In genomic region chr2:10285578-10286198, GRCh38 we compare ENCODE assay signal across 8 cellular contexts. TPM values are rescaled to one million over a fixed set of nuclear protein-coding genes. Genes with fewer than 3 reads are reported as not detected.
A peak's percentile ranks its signal among the peaks of the same experiment; 100 is the strongest.
DNase-seq lines count a peak whose midpoint lies in the region; TF ChIP-seq lines count a peak whose summit lies in the region.
"Had no signal": no experiment of that assay in that cellular context is flagged by ENCODE, and none has a peak within 500 bp of the region (broad histone marks: within the 10 kb centered on the region; RNA-seq: fewer than 3 reads in every experiment).

No MANE protein-coding gene starts in this region.

- 0 out of 3 replicates have a peak, but pooled peaks have one; percentile 14 for TF ChIP-seq CTCF in H9 (conservative IDR thresholded peaks at IDR 0.05)
- TF ChIP-seq CTCF in fibroblast of the aortic adventitia (IDR thresholded peaks at IDR 0.05; ENCODE audit: insufficient read depth, low read length) = no peak

- peaks cover 4% of the 10 kb centered on the region for H3K27me3 Mint-ChIP-seq in H9 (ENCODE audit: low read depth)

- H3K4me2 ChIP-seq in H9 (ENCODE audit: insufficient read depth, insufficient read length, low read length) = no peak overlapping the region

- H3K56ac ChIP-seq in H9 (ENCODE audit: insufficient read length, low read depth, low read length) = no peak overlapping the region

- H2AK5ac ChIP-seq in H9 (ENCODE audit: insufficient read length, low read length) = no peak overlapping the region

- no peaks in the 10 kb centered on the region for H3K36me3 Mint-ChIP-seq in H9 (ENCODE audit: insufficient read depth in 1 of 3, low read depth in 3 of 3)

- no peak overlapping the region for H4K8ac ChIP-seq in H9 (replicated peaks; ENCODE audit: insufficient read length, low read depth, low read length)

- H3K14ac ChIP-seq in H9 (ENCODE audit: insufficient read depth, low read length) = peak overlapping the region; percentile 6; the same call in 1 of the 2 replicates

- no peaks in the 10 kb centered on the region for H3K79me2 ChIP-seq in H9 (ENCODE audit: insufficient read depth, low read length)

- no peaks in the 10 kb centered on the region for H3K9me3 Mint-ChIP-seq in H9

- H3K23ac ChIP-seq in H9 (ENCODE audit: insufficient read length, low read depth, low read length) = no peak overlapping the region

- no peak overlapping the region for H3K27ac Mint-ChIP-seq in H9

- H2BK5ac ChIP-seq in H9 (ENCODE audit: insufficient read length, low read length) = no peak overlapping the region

- peak; percentile 64 for DNase-seq in H9
- DNase-seq in SHP77 treated with DMSO at 0.1 percent for 48 hours (lab: John Stamatoyannopoulos, UW) = peak; percentile 86
- peak; percentile 45 for DNase-seq in fibroblast of the aortic adventitia (ENCODE audit: low read depth)
- peak; percentile 81 for DNase-seq in occipital lobe (lab: John Stamatoyannopoulos, UW)
- DNase-seq in activated CD4-positive, alpha-beta T cell treated with anti-CD3 and anti-CD28 coated beads for 4 hours = no peak
- no peak for DNase-seq in stimulated activated CD4-positive, alpha-beta T cell treated with anti-CD3 and anti-CD28 coated beads, Interleukin-4, amount 100 ng/mL, for 1 hour
- no peak for DNase-seq in activated naive CD4-positive, alpha-beta T cell treated with Interleukin-2 at 50 U/mL for 16 hours

- no peaks in the 10 kb centered on the region for H3K23me2 ChIP-seq in H9 (ENCODE audit: insufficient read length, low read depth, low read length, poor library complexity, severe bottlenecking)

- no peak overlapping the region for H3T11ph ChIP-seq in H9 (ENCODE audit: low read length)

- no peak overlapping the region for H3K27ac ChIP-seq in H9 (ENCODE audit: insufficient read length, low read depth, low read length)

- peaks cover 9% of the 10 kb centered on the region in 2 experiments for H3K4me1 Mint-ChIP-seq in H9

- H2BK12ac ChIP-seq in H9 (ENCODE audit: insufficient read length, low read depth, low read length) = no peak overlapping the region

- H3K4me3 ChIP-seq in fibroblast of the aortic adventitia (ENCODE audit: low read depth, low read length) = no peak overlapping the region
- H3K4me3 ChIP-seq: Peyer's patch had no signal

- no peak overlapping the region for H3K4ac ChIP-seq in H9 (ENCODE audit: low read depth, low read length)

- no peak overlapping the region for H4K91ac ChIP-seq in H9 (ENCODE audit: insufficient read length, low read depth, low read length)

- no peak overlapping the region for H2BK15ac ChIP-seq in H9 (ENCODE audit: low read depth, low read length)

- H3K9me3 ChIP-seq in H9 (ENCODE audit: control insufficient read depth, low read depth, low read length) = no peaks in the 10 kb centered on the region
- H3K9me3 ChIP-seq: Peyer's patch had no signal

- H3K9ac ChIP-seq in H9 (ENCODE audit: extremely low read depth, insufficient read length, low read length) = no peak overlapping the region

- no peaks in the 10 kb centered on the region for H3K79me1 ChIP-seq in H9 (ENCODE audit: insufficient read depth, low read depth, low read length, poor library complexity, severe bottlenecking)

- H3K4me3 Mint-ChIP-seq in H9 = no peak overlapping the region

- H2AFZ ChIP-seq in H9 (ENCODE audit: low read length) = no peak overlapping the region

- no peak overlapping the region for H2BK120ac ChIP-seq in H9 (ENCODE audit: low read depth, low read length, poor library complexity, severe bottlenecking)

- no peaks in the 10 kb centered on the region for H3K4me1 ChIP-seq in H9 (ENCODE audit: insufficient read depth, low read length)

- H2BK20ac ChIP-seq in H9 (ENCODE audit: low read depth, low read length, poor library complexity, severe bottlenecking) = no peak overlapping the region

- no CpG with 5 or more reads among the region's 17 CpGs for WGBS in H9 (ENCODE audit: extremely low coverage, insufficient read length, low lambda C conversion rate)

- no peaks in the 10 kb centered on the region for H3K27me3 ChIP-seq in H9 (ENCODE audit: insufficient read depth, low read length)
- H3K27me3 ChIP-seq: Peyer's patch had no signal

- no peak overlapping the region for H3K18ac ChIP-seq in H9 (ENCODE audit: insufficient read length, low read depth, low read length)

- no peak overlapping the region for H4K5ac ChIP-seq in H9 (ENCODE audit: insufficient read length, low read depth, low read length)

- H4K20me1 ChIP-seq in H9 (ENCODE audit: control insufficient read depth, insufficient read depth, insufficient read length) = no peaks in the 10 kb centered on the region

RNA-seq across cellular contexts. Expression of gene HPCAL1, which starts 17.0 kb away (rescaled TPM):
- total RNA-seq in H9 (2021) (4.7 and 5.9 TPM in 2 replicates), fibroblast of the aortic adventitia (ENCODE audit: low replicate concordance) (6.5 and 34.4 TPM in 2 replicates), occipital lobe (19.0 TPM)

Comparison
In these comparisons a context has a peak if more than half of its experiments do, and no peak if none do; other contexts are left out.
1. DNase-seq: peak in H9 (single experiment), SHP77 treated with DMSO at 0.1 percent for 48 hours (single experiment), fibroblast of the aortic adventitia (single experiment) and occipital lobe (single experiment); none in activated CD4-positive, alpha-beta T cell treated with anti-CD3 and anti-CD28 coated beads for 4 hours (0 of 2), stimulated activated CD4-positive, alpha-beta T cell treated with anti-CD3 and anti-CD28 coated beads, Interleukin-4, amount 100 ng/mL, for 1 hour (single experiment) and activated naive CD4-positive, alpha-beta T cell treated with Interleukin-2 at 50 U/mL for 16 hours (single experiment).